ENCODE assay signal across 8 cellular contexts in genomic region chr10:91924212-91925021, GRCh38. TPM values are rescaled to one million over a fixed set of nuclear protein-coding genes. Genes with fewer than 3 reads are reported as not detected.
DNase-seq lines count a peak whose midpoint lies in the region; ATAC-seq and TF ChIP-seq lines count a peak whose summit lies in the region.

No MANE protein-coding gene starts in this region.

- ATAC-seq in GM21723 (IDR thresholded peaks at IDR 0.05; ENCODE audit: unreplicated experiment): peak; percentile 42

- intact Hi-C loops in uterus (cut with DNase I; ENCODE audit: low total_unique reads): no loop called here

- H3K4me1 ChIP-seq in ES-I3 (ENCODE audit: insufficient read depth, low read length) (no peaks in the 10 kb centered on the region), uterus (no peaks in the 10 kb centered on the region)

- no peak for DNase-seq in NB4 (ENCODE audit: low read depth)
- DNase-seq in caudate nucleus (lab: John Stamatoyannopoulos, UW): no peak
- peak; percentile 38 for DNase-seq in medulla oblongata (ENCODE audit: extremely low spot score)
- DNase-seq in uterus: no peak
- no peak for DNase-seq in stimulated activated naive CD4-positive, alpha-beta T cell (lab: John Stamatoyannopoulos, UW)
- no peak for DNase-seq in NCI-H226

- no peaks in the 10 kb centered on the region for H3K27me3 ChIP-seq in uterus

- H3K27ac ChIP-seq in caudate nucleus (ENCODE audit: low read depth, low read length): peak overlapping the region; percentile 88
- peak overlapping the region; percentile 95 to 96 for H3K27ac ChIP-seq in uterus

- H3K9ac ChIP-seq in ES-I3 (ENCODE audit: low read depth, low read length): peak overlapping the region; percentile 96

- H3K4me3 ChIP-seq in NB4 (ENCODE audit: low read depth, low read length) (peak overlapping the region; percentile 80), uterus (peak overlapping the region; percentile 75 to 94)

- H3K9me3 ChIP-seq in ES-I3 (ENCODE audit: control insufficient read depth, insufficient read depth, low read length) (peaks cover 2% of the 10 kb centered on the region; the same call in 1 of the 2 replicates), uterus (no peaks in the 10 kb centered on the region)

- H3K36me3 ChIP-seq in ES-I3 (ENCODE audit: insufficient read depth, low read length) (no peaks in the 10 kb centered on the region), uterus (no peaks in the 10 kb centered on the region)

- no peak for TF ChIP-seq POLR2A in NB4 (IDR thresholded peaks at IDR 0.05; ENCODE audit: extremely low read depth, insufficient read length)
- no peak for TF ChIP-seq POLR2A in uterus (IDR thresholded peaks at IDR 0.05)

- TF ChIP-seq CTCF in NB4 (IDR thresholded peaks at IDR 0.05; ENCODE audit: low read depth, low read length): no peak
- TF ChIP-seq CTCF in uterus (IDR thresholded peaks at IDR 0.05): no peak

RNA-seq across cellular contexts. Expression of gene BTAF1, which starts 0.8 kb away (rescaled TPM):
- 10 to 100 TPM; 31.8 to 95.8 (median 51.5) TPM for total RNA-seq in uterus

RNA-seq across cellular contexts. Expression of gene FGFBP3, which starts 15.1 kb away (rescaled TPM):
- total RNA-seq in uterus: 1 to 10 TPM in 2 of 4 donors, not detected in 2; 1.2 TPM
